Comparison of ENCODE assay signal across 11 cellular contexts in genomic region chr1:241896670-241896962, GRCh38. TPM values are rescaled to one million over a fixed set of nuclear protein-coding genes. Genes with fewer than 3 reads are reported as not detected.
DNase-seq lines count a peak whose midpoint lies in the region; ATAC-seq and TF ChIP-seq lines count a peak whose summit lies in the region.
"Had no signal": no experiment of that assay in that cellular context is flagged by ENCODE, and none has a peak within 500 bp of the region (broad histone marks: within the 10 kb centered on the region; RNA-seq: fewer than 3 reads in every experiment).

No MANE protein-coding gene starts in this region.

- H3K27ac ChIP-seq in C4-2B: no peak overlapping the region
- no peak overlapping the region for H3K27ac ChIP-seq in RWPE2 (ENCODE audit: poor library complexity, severe bottlenecking)
- H3K27ac ChIP-seq in thyroid gland: no peak overlapping the region
- H3K27ac ChIP-seq: BLaER1 treated with 17β-estradiol and CSF1 and Interleukin-3, amounts not matched to agents 10 nM and 100 nM had no signal

- H3K4me1 Mint-ChIP-seq in HFFc6 (ENCODE audit: low read depth): no peaks in the 10 kb centered on the region
- no peaks in the 10 kb centered on the region for H3K4me1 Mint-ChIP-seq in type B pancreatic cell (ENCODE audit: unreplicated experiment)

- intact Hi-C loops in sciatic nerve (cut with DNase I) (no loop called here), thyroid gland (cut with DNase I) (loop anchor here (10.0 kb wide), 1 partner anchor 118 kb away; no protein-coding TSS in a partner anchor)

- no peaks in the 10 kb centered on the region for H3K36me3 Mint-ChIP-seq in HFFc6 (ENCODE audit: low read depth)
- H3K36me3 Mint-ChIP-seq in type B pancreatic cell: no peaks in the 10 kb centered on the region

- H3K4me3 ChIP-seq in RWPE2 (ENCODE audit: severe bottlenecking) (no peak overlapping the region), thyroid gland (replicated peaks in 1 of 3) (no peak overlapping the region)
- H3K4me3 ChIP-seq: BLaER1 treated with 17β-estradiol and CSF1 and Interleukin-3, amounts not matched to agents 10 nM and 100 nM; MG63 had no signal

- no peak for TF ChIP-seq POLR2A in thyroid gland (IDR thresholded peaks at IDR 0.05)

- H3K27me3 ChIP-seq in RWPE2 (ENCODE audit: insufficient read depth, poor library complexity, severe bottlenecking) (no peaks in the 10 kb centered on the region), thyroid gland (no peaks in the 10 kb centered on the region)
- H3K27me3 ChIP-seq: BLaER1 treated with 17β-estradiol and CSF1 and Interleukin-3, amounts not matched to agents 10 nM and 100 nM; MG63 had no signal

- no peaks in the 10 kb centered on the region for H3K27me3 Mint-ChIP-seq in HFFc6 (ENCODE audit: insufficient read depth)
- no peaks in the 10 kb centered on the region for H3K27me3 Mint-ChIP-seq in type B pancreatic cell

- no peaks in the 10 kb centered on the region for H3K9me3 Mint-ChIP-seq in HFFc6
- H3K9me3 Mint-ChIP-seq in type B pancreatic cell: no peaks in the 10 kb centered on the region

- TF ChIP-seq CTCF in C4-2B (conservative IDR thresholded peaks at IDR 0.05) (peak; percentile 68), HFFc6 (IDR thresholded peaks at IDR 0.05) (peak; percentile 50), RWPE2 (IDR thresholded peaks at IDR 0.05; ENCODE audit: poor library complexity, severe bottlenecking) (peak; percentile 44), type B pancreatic cell (conservative IDR thresholded peaks at IDR 0.05) (peak; percentile 48), thyroid gland (IDR thresholded peaks at IDR 0.05) (peak in 1 of 6 experiments; percentile 3)

- no peak for ATAC-seq in RWPE2 (ENCODE audit: low read depth)
- ATAC-seq in sciatic nerve: no peak
- ATAC-seq in HG02623 (IDR thresholded peaks at IDR 0.05; ENCODE audit: unreplicated experiment): no peak

- no peak overlapping the region for H3K27ac Mint-ChIP-seq in HFFc6
- H3K27ac Mint-ChIP-seq in type B pancreatic cell: no peak overlapping the region

- H3K4me1 ChIP-seq in RWPE2 (ENCODE audit: insufficient read depth, poor library complexity, severe bottlenecking) (no peaks in the 10 kb centered on the region), thyroid gland (no peaks in the 10 kb centered on the region)

- H3K4me3 Mint-ChIP-seq in HFFc6: no peak overlapping the region
- no peak overlapping the region for H3K4me3 Mint-ChIP-seq in type B pancreatic cell

- DNase-seq in HFFc6 (no peak), RWPE2 (ENCODE audit: low spot score) (no peak), type B pancreatic cell (ENCODE audit: extremely low spot score, unreplicated experiment) (no peak), sciatic nerve (ENCODE audit: low spot score) (no peak), thyroid gland (no peak)
- DNase-seq: GF-D8, NCI-H2081 treated with DMSO at 0.1 percent for 48 hours had no signal

- H3K9me3 ChIP-seq in RWPE2 (ENCODE audit: severe bottlenecking) (peaks cover under 1% of the 10 kb centered on the region), thyroid gland (no peaks in the 10 kb centered on the region)
- H3K9me3 ChIP-seq: BLaER1 treated with 17β-estradiol and CSF1 and Interleukin-3, amounts not matched to agents 10 nM and 100 nM; MG63 had no signal

- H3K36me3 ChIP-seq in RWPE2 (ENCODE audit: low read depth): no peaks in the 10 kb centered on the region
- no peaks in the 10 kb centered on the region for H3K36me3 ChIP-seq in thyroid gland

RNA-seq across cellular contexts. Expression of gene EXO1, which starts 48.6 kb away (rescaled TPM):
- 10 to 100 TPM in 5 of 6 experiments, 1 to 10 TPM in 1; 6.5 to 15.7 (median 15.2) TPM for total RNA-seq in HFFc6 (2021; fragmentation: NEBNext Ultra II Directional; extraction: Animal tissue kit (Norgen Biotek cat#: 25700))
- total RNA-seq in type B pancreatic cell (ENCODE audit: low replicate concordance): 10.2 and 25.5 TPM in 2 replicates
- 0.58 TPM for total RNA-seq in sciatic nerve
- total RNA-seq in thyroid gland: 1 to 10 TPM in 1 of 4 donors, under 1 TPM in 2, not detected in 1; 0.94 to 8.2 (median 0.98) TPM
